Comparison of ENCODE assay signal across 23 cellular contexts in genomic region chr13:76939215-76939614, GRCh38. TPM values are rescaled to one million over a fixed set of nuclear protein-coding genes. Genes with fewer than 3 reads are reported as not detected.
A peak's percentile ranks its signal among the peaks of the same experiment; 100 is the strongest.
DNase-seq lines count a peak whose midpoint lies in the region; TF ChIP-seq lines count a peak whose summit lies in the region.
"Had no signal": no experiment of that assay in that cellular context is flagged by ENCODE, and none has a peak within 500 bp of the region (broad histone marks: within the 10 kb centered on the region; RNA-seq: fewer than 3 reads in every experiment).

No MANE protein-coding gene starts in this region.

- H3K27me3 ChIP-seq in osteoblast (ENCODE audit: insufficient read depth, low read length), result no peaks in the 10 kb centered on the region
- H3K27me3 ChIP-seq: gastroesophageal sphincter, left lung, uterus had no signal

- peak; percentile 40 for DNase-seq in NOMO-1 treated with DMSO at 0.1 percent for 48 hours (lab: John Stamatoyannopoulos, UW; ENCODE audit: unreplicated experiment)
- DNase-seq in NOMO-1 treated with dmso at 0.1 percent for 144 hours (lab: John Stamatoyannopoulos, UW; ENCODE audit: unreplicated experiment), result no peak
- peak; percentile 45 for DNase-seq in NCI-H226
- peak; percentile 54 for DNase-seq in fibroblast of gingiva (ENCODE audit: low read depth)
- peak; percentile 32 for DNase-seq in osteoblast (ENCODE audit: insufficient read length, low spot score, missing footprints)
- DNase-seq in NCI-H82 (lab: John Stamatoyannopoulos, UW), result no peak
- DNase-seq in C1 segment of cervical spinal cord (lab: John Stamatoyannopoulos, UW), result no peak
- DNase-seq in erythroblast (lab: John Stamatoyannopoulos, UW), result no peak
- DNase-seq: 8988T; activated CD4-positive, alpha-beta T cell treated with anti-CD3 and anti-CD28 coated beads for 48 hours; anterior cingulate cortex; CD4-positive, alpha-beta memory T cell; cerebellar nuclear complex; DMS79; KG1; left lung; NCI-H1105 treated with DMSO at 0.1 percent for 48 hours; NCI-H524; SHP77; T-cell; uterus had no signal

- H3K27ac ChIP-seq in osteoblast (ENCODE audit: low read depth, low read length), result no peak overlapping the region
- H3K27ac ChIP-seq: gastroesophageal sphincter, left lung, uterus had no signal

- H3K79me2 ChIP-seq in osteoblast (ENCODE audit: insufficient read depth, low read length), result no peaks in the 10 kb centered on the region

- no peaks in the 10 kb centered on the region for H4K20me1 ChIP-seq in osteoblast (ENCODE audit: insufficient read depth, low read length)

- H3K4me1 ChIP-seq in osteoblast (ENCODE audit: insufficient read depth, low read length), result peaks cover 31% of the 10 kb centered on the region
- H3K4me1 ChIP-seq: gastroesophageal sphincter, uterus had no signal

- H2AFZ ChIP-seq in osteoblast (ENCODE audit: low read length), result no peak overlapping the region

- no peak overlapping the region for H3K4me3 ChIP-seq in osteoblast (ENCODE audit: insufficient read depth, low read length)
- H3K4me3 ChIP-seq: gastroesophageal sphincter, left lung, uterus had no signal

- no peaks in the 10 kb centered on the region for H3K9me3 ChIP-seq in osteoblast (ENCODE audit: low read depth, low read length)
- H3K9me3 ChIP-seq: gastroesophageal sphincter, left lung, uterus had no signal

- peak overlapping the region; percentile 1 for H3K4me2 ChIP-seq in osteoblast (ENCODE audit: insufficient read depth, low read length)

- no peaks in the 10 kb centered on the region for H3K36me3 ChIP-seq in osteoblast (ENCODE audit: insufficient read depth, low read length)
- H3K36me3 ChIP-seq: gastroesophageal sphincter, left lung, uterus had no signal

- no peak for TF ChIP-seq CTCF in osteoblast (IDR thresholded peaks at IDR 0.05; ENCODE audit: extremely low read depth, low read depth, low read length)

- TF ChIP-seq POLR2A in erythroblast (IDR thresholded peaks at IDR 0.05; ENCODE audit: low read length), result no peak

RNA-seq across cellular contexts. Expression of gene ACOD1, which starts 9.1 kb away (rescaled TPM):
- not detected in 2 replicates for total RNA-seq in osteoblast
- total RNA-seq: CD4-positive, alpha-beta memory T cell; gastroesophageal sphincter; pulmonary artery endothelial cell; T-cell; uterus had no signal

RNA-seq across cellular contexts. Expression of gene CLN5, which starts 52.7 kb away (rescaled TPM):
- total RNA-seq in osteoblast, result 42.0 and 45.1 TPM in 2 replicates

RNA-seq across cellular contexts. Expression of gene KCTD12, which starts 53.0 kb away (rescaled TPM):
- total RNA-seq in osteoblast, result 29.0 and 56.0 TPM in 2 replicates

Comparison
In these comparisons a context has a peak if more than half of its experiments do, and no peak if none do; other contexts are left out.
1. DNase-seq: peak in NOMO-1 treated with DMSO at 0.1 percent for 48 hours (single experiment), NCI-H226 (single experiment), fibroblast of gingiva (single experiment) and osteoblast (single experiment); none in NOMO-1 treated with dmso at 0.1 percent for 144 hours (single experiment), NCI-H82 (single experiment), C1 segment of cervical spinal cord (0 of 14) and erythroblast (0 of 2).